Comparison of ENCODE assay signal across 1 cellular context in the genomic region with DNA sequence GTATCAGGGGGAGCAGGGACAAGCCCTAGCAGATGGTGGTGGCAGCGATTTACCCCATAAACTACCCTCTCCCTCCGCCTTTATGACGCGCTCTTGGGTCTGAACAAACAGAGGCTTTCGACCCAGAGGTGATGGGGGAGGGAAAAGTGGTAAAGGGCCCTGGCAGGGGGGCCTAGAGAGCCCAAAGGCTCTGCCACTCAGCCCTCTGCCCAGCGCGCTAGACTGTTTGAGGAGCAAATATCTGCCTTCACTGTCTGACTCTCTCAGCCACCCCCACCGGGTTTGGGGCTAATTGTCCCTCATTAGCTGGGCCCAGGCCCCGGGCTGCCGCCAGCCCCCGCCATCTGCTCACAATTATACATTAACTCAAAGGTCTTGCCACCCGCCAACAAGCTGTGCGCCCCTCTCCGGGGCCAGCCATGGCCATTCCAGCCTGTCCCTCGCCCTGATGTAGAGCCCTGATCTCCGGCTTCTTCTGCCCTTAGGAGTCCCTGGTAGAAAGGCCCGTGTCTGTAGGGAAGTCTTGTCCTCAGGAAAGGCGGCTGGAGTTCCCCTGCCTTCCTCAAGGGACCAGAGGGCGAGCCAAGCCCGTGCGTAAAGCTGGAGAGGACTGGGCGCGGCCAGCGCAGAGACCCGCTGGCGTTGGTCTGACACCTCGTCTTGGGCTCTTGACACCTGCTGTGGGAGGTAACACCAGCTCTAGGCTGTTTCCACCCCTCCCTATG.
TF ChIP-seq lines count a peak whose summit lies in the region.

No MANE protein-coding gene starts in this region.

TF ChIP-seq in K562, 482 proteins besides CTCF, POLR2A, EP300 and RAD21:
- TF ChIP-seq MTA1 (IDR thresholded peaks at IDR 0.05; ENCODE audit: borderline replicate concordance) (0 out of 2 replicates have a peak, but pooled peaks have one; percentile 24), CBFB (CRISPR knock-in tag; IDR thresholded peaks at IDR 0.05) (no peak), CHCHD3 (CRISPR knock-in tag; IDR thresholded peaks at IDR 0.05) (no peak), HDAC6 (IDR thresholded peaks at IDR 0.05; ENCODE audit: low read depth, low read length) (peak; percentile 99), BDP1 (IDR thresholded peaks at IDR 0.05; ENCODE audit: insufficient read depth, insufficient read length) (no peak), FOSL1 (tag; conservative IDR thresholded peaks at IDR 0.05) (no peak), ZNF79 (CRISPR knock-in tag; IDR thresholded peaks at IDR 0.05; ENCODE audit: low read depth) (no peak), MCM5 (IDR thresholded peaks at IDR 0.05; ENCODE audit: low read depth) (no peak)
- TF ChIP-seq, protein P1, sequence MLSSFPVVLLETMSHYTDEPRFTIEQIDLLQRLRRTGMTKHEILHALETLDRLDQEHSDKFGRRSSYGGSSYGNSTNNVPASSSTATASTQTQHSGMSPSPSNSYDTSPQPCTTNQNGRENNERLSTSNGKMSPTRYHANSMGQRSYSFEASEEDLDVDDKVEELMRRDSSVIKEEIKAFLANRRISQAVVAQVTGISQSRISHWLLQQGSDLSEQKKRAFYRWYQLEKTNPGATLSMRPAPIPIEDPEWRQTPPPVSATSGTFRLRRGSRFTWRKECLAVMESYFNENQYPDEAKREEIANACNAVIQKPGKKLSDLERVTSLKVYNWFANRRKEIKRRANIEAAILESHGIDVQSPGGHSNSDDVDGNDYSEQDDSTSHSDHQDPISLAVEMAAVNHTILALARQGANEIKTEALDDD (IDR thresholded peaks at IDR 0.05): no peak
- TF ChIP-seq, protein P2, sequence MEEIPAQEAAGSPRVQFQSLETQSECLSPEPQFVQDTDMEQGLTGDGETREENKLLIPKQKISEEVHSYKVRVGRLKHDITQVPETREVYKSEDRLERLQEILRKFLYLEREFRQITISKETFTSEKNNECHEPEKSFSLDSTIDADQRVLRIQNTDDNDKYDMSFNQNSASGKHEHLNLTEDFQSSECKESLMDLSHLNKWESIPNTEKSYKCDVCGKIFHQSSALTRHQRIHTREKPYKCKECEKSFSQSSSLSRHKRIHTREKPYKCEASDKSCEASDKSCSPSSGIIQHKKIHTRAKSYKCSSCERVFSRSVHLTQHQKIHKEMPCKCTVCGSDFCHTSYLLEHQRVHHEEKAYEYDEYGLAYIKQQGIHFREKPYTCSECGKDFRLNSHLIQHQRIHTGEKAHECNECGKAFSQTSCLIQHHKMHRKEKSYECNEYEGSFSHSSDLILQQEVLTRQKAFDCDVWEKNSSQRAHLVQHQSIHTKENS (CRISPR knock-in tag; IDR thresholded peaks at IDR 0.05): no peak
